16 cellular contexts compared by ENCODE assay signal in genomic region chr1:97832490-97832889, GRCh38.
DNase-seq lines count a peak whose midpoint lies in the region; ATAC-seq and TF ChIP-seq lines count a peak whose summit lies in the region.
"Had no signal": no experiment of that assay in that cellular context is flagged by ENCODE, and none has a peak within 500 bp of the region (broad histone marks: within the 10 kb centered on the region; RNA-seq: fewer than 3 reads in every experiment).

No MANE protein-coding gene starts in this region.

- no peaks in the 10 kb centered on the region for H3K4me1 ChIP-seq in aorta (ENCODE audit: control insufficient read depth in 1 of 2, insufficient read depth in 2 of 2, low read length in 2 of 2)
- H3K4me1 ChIP-seq: A549 had no signal

- intact Hi-C loops in aorta (cut with DNase I): no loop called here

- H3K27ac ChIP-seq in brain microvascular endothelial cell: no peak overlapping the region
- no peak overlapping the region for H3K27ac ChIP-seq in aorta (ENCODE audit: low read depth in 1 of 2, low read length in 2 of 2)
- H3K27ac ChIP-seq: A549, ovary had no signal

- DNase-seq in NCI-H748 (lab: John Stamatoyannopoulos, UW; ENCODE audit: unreplicated experiment): peak; percentile 52
- no peak for DNase-seq in NCI-H748 treated with DMSO at 0.1 percent for 48 hours (lab: John Stamatoyannopoulos, UW)
- peak; percentile 33 for DNase-seq in NCI-H2081 treated with DMSO at 0.1 percent for 48 hours (lab: John Stamatoyannopoulos, UW)
- peak; percentile 9 for DNase-seq in brain microvascular endothelial cell
- peak; percentile 63 for DNase-seq in skeletal muscle cell (ENCODE audit: low read depth)
- DNase-seq in occipital lobe (lab: John Stamatoyannopoulos, UW): no peak
- DNase-seq in aorta: no peak
- DNase-seq: activated CD8-positive, alpha-beta memory T cell treated with anti-CD3 and anti-CD28 coated beads, Interleukin-2, amount 50 U/mL, for 48 hours; cortex of kidney; foreskin fibroblast; ovary; stimulated activated CD4-positive, alpha-beta T cell treated with anti-CD3 and anti-CD28 coated beads, Interleukin-15, amount 100 ng/mL, for 24 hours; SW 1271 had no signal

- WGBS in aorta, 2 donors: 58 to 68% methylated on average over 2 of the region's 2 CpGs

- in situ Hi-C loops in brain microvascular endothelial cell (cut with HindIII; ENCODE audit: low pct_ligation_motif_present, low sequenced_read_pairs): no loop called here

- H3K27me3 ChIP-seq in brain microvascular endothelial cell (replicated peaks): no peaks in the 10 kb centered on the region
- no peaks in the 10 kb centered on the region for H3K27me3 ChIP-seq in aorta (ENCODE audit: control insufficient read depth in 1 of 2, insufficient read depth in 2 of 2, low read length in 1 of 2)
- H3K27me3 ChIP-seq: ovary had no signal

- no peak for ATAC-seq in HG03097 (IDR thresholded peaks at IDR 0.05; ENCODE audit: low FRiP score, unreplicated experiment)
- no peak for ATAC-seq in aorta (ENCODE audit: low FRiP score)
- ATAC-seq: A549; activated CD4-positive, CD25-positive, alpha-beta regulatory T cell treated with anti-CD3 and anti-CD28 coated beads, Interleukin-2, amount 50 U/mL, for 24 hours had no signal

- TF ChIP-seq CTCF in brain microvascular endothelial cell (IDR thresholded peaks at IDR 0.05; ENCODE audit: low read depth, low read length, missing control alignments): no peak

- no peak overlapping the region for H3K4me3 ChIP-seq in brain microvascular endothelial cell (ENCODE audit: low read depth, low read length)
- H3K4me3 ChIP-seq in skeletal muscle cell (ENCODE audit: low read depth, low read length): no peak overlapping the region
- H3K4me3 ChIP-seq in aorta (ENCODE audit: low read length in 2 of 2): no peak overlapping the region
- H3K4me3 ChIP-seq: A549, ovary had no signal

- H3K36me3 ChIP-seq in brain microvascular endothelial cell (replicated peaks): no peaks in the 10 kb centered on the region
- no peaks in the 10 kb centered on the region for H3K36me3 ChIP-seq in aorta (ENCODE audit: control insufficient read depth in 1 of 2, insufficient read depth in 2 of 2, low read length in 1 of 2)
- H3K36me3 ChIP-seq: ovary had no signal

- no peaks in the 10 kb centered on the region for H3K9me3 ChIP-seq in aorta (ENCODE audit: control insufficient read depth, low read length)
- H3K9me3 ChIP-seq: A549, ovary had no signal

Comparison
In these comparisons a context has a peak if more than half of its experiments do, and no peak if none do; other contexts are left out.
1. DNase-seq: peak in NCI-H748 (single experiment), NCI-H2081 treated with DMSO at 0.1 percent for 48 hours (single experiment), brain microvascular endothelial cell (single experiment) and skeletal muscle cell (single experiment); none in NCI-H748 treated with DMSO at 0.1 percent for 48 hours (single experiment), occipital lobe (single experiment) and aorta (0 of 2).